17 cellular contexts compared by ENCODE assay signal in genomic region chr18:24695168-24695567, GRCh38.
DNase-seq lines count a peak whose midpoint lies in the region; ATAC-seq and TF ChIP-seq lines count a peak whose summit lies in the region.
"Had no signal": no experiment of that assay in that cellular context is flagged by ENCODE, and none has a peak within 500 bp of the region (broad histone marks: within the 10 kb centered on the region; RNA-seq: fewer than 3 reads in every experiment).

No MANE protein-coding gene starts in this region.

- H3K36me3 ChIP-seq in GM23338 (ENCODE audit: insufficient read depth) = no peaks in the 10 kb centered on the region
- H3K36me3 ChIP-seq: Peyer's patch had no signal

- H3K4me1 Mint-ChIP-seq in GM23338 = no peaks in the 10 kb centered on the region
- H3K4me1 Mint-ChIP-seq: CD8-positive, alpha-beta memory T cell; T-helper 17 cell had no signal

- peaks cover 28% of the 10 kb centered on the region; the same call in 2 of the 3 replicates for H3K9me3 Mint-ChIP-seq in GM23338

- H3K27me3 Mint-ChIP-seq in GM23338 (ENCODE audit: insufficient read depth, low read depth, poor library complexity) = no peaks in the 10 kb centered on the region

- H2AFZ ChIP-seq in GM23338 = no peak overlapping the region

- no peak for ATAC-seq in GM23338
- ATAC-seq: T-helper 17 cell had no signal

- H3K4me3 ChIP-seq in GM23338 = no peak overlapping the region
- H3K4me3 ChIP-seq: Peyer's patch had no signal

- no peak overlapping the region for H3K4me2 ChIP-seq in GM23338

- no peaks in the 10 kb centered on the region for H3K27me3 ChIP-seq in GM23338 (ENCODE audit: insufficient read depth)
- H3K27me3 ChIP-seq: Peyer's patch had no signal

- TF ChIP-seq CTCF in GM23338 (conservative IDR thresholded peaks at IDR 0.05; ENCODE audit: low read depth in 2 of 2) = no peak

- H3K27ac ChIP-seq in GM23338 (ENCODE audit: low read depth) = no peak overlapping the region
- H3K27ac ChIP-seq: HL-60, Peyer's patch had no signal

- H3K36me3 Mint-ChIP-seq in GM23338 (ENCODE audit: low read depth) = peaks cover 6% of the 10 kb centered on the region; the same call in 2 of the 3 replicates
- H3K36me3 Mint-ChIP-seq: CD8-positive, alpha-beta memory T cell had no signal

- no peaks in the 10 kb centered on the region for H3F3A ChIP-seq in GM23338 (replicated peaks; ENCODE audit: low read depth)

- no peaks in the 10 kb centered on the region for H3K4me1 ChIP-seq in GM23338 (ENCODE audit: insufficient read depth)
- H3K4me1 ChIP-seq: Peyer's patch had no signal

- in situ Hi-C loops in G401 (cut with HindIII; ENCODE audit: low sequenced_read_pairs) = no loop called here

- H4K20me1 ChIP-seq in GM23338 (replicated peaks; ENCODE audit: insufficient read depth) = no peaks in the 10 kb centered on the region

- peaks cover 17% of the 10 kb centered on the region for H3K9me2 ChIP-seq in GM23338 (ENCODE audit: insufficient read depth)

- H3K4me3 Mint-ChIP-seq in GM23338 = no peak overlapping the region
- H3K4me3 Mint-ChIP-seq: CD8-positive, alpha-beta memory T cell; HFFc6; T-helper 17 cell had no signal

- DNase-seq in EH (ENCODE audit: low read depth) (peak; percentile 1), HT1080 (ENCODE audit: low read depth) (peak; percentile 4), NCI-H69 (lab: John Stamatoyannopoulos, UW) (peak; percentile 24), iPS-NIHi11 (ENCODE audit: low spot score) (peak; percentile 20), GM23338 (ENCODE audit: low spot score) (no peak), GM19240 (ENCODE audit: insufficient read length, low spot score) (no peak), G401 (ENCODE audit: low spot score) (no peak)
- DNase-seq: CD8-positive, alpha-beta memory T cell; GOT3; HFFc6; MM.1S; NCI-H1105 treated with DMSO at 0.1 percent for 48 hours; NCI-H1930; Peyer's patch; SHP77; T-helper 17 cell had no signal

- no peaks in the 10 kb centered on the region for H3K79me2 ChIP-seq in GM23338 (replicated peaks; ENCODE audit: insufficient read depth)

- H3K27ac Mint-ChIP-seq in GM23338 = no peak overlapping the region
- H3K27ac Mint-ChIP-seq: CD8-positive, alpha-beta memory T cell; HFFc6; T-helper 17 cell had no signal

TF ChIP-seq in GM23338, 12 proteins besides CTCF, POLR2A, EP300 and RAD21:
- TF ChIP-seq NANOG (IDR thresholded peaks at IDR 0.05; ENCODE audit: borderline replicate concordance) (no peak), POLR2AphosphoS5 (IDR thresholded peaks at IDR 0.05; ENCODE audit: low read depth) (no peak), ZNF331 (CRISPR knock-in tag; IDR thresholded peaks at IDR 0.05; ENCODE audit: low read depth) (no peak), ZNF114 (CRISPR knock-in tag; IDR thresholded peaks at IDR 0.05) (no peak), EZH2phosphoT487 (IDR thresholded peaks at IDR 0.05; ENCODE audit: unreplicated experiment) (no peak), STAT1 (IDR thresholded peaks at IDR 0.05; ENCODE audit: unreplicated experiment) (no peak), EZH2 (IDR thresholded peaks at IDR 0.05; ENCODE audit: low read depth, unreplicated experiment) (no peak)
- TF ChIP-seq, protein P1, sequence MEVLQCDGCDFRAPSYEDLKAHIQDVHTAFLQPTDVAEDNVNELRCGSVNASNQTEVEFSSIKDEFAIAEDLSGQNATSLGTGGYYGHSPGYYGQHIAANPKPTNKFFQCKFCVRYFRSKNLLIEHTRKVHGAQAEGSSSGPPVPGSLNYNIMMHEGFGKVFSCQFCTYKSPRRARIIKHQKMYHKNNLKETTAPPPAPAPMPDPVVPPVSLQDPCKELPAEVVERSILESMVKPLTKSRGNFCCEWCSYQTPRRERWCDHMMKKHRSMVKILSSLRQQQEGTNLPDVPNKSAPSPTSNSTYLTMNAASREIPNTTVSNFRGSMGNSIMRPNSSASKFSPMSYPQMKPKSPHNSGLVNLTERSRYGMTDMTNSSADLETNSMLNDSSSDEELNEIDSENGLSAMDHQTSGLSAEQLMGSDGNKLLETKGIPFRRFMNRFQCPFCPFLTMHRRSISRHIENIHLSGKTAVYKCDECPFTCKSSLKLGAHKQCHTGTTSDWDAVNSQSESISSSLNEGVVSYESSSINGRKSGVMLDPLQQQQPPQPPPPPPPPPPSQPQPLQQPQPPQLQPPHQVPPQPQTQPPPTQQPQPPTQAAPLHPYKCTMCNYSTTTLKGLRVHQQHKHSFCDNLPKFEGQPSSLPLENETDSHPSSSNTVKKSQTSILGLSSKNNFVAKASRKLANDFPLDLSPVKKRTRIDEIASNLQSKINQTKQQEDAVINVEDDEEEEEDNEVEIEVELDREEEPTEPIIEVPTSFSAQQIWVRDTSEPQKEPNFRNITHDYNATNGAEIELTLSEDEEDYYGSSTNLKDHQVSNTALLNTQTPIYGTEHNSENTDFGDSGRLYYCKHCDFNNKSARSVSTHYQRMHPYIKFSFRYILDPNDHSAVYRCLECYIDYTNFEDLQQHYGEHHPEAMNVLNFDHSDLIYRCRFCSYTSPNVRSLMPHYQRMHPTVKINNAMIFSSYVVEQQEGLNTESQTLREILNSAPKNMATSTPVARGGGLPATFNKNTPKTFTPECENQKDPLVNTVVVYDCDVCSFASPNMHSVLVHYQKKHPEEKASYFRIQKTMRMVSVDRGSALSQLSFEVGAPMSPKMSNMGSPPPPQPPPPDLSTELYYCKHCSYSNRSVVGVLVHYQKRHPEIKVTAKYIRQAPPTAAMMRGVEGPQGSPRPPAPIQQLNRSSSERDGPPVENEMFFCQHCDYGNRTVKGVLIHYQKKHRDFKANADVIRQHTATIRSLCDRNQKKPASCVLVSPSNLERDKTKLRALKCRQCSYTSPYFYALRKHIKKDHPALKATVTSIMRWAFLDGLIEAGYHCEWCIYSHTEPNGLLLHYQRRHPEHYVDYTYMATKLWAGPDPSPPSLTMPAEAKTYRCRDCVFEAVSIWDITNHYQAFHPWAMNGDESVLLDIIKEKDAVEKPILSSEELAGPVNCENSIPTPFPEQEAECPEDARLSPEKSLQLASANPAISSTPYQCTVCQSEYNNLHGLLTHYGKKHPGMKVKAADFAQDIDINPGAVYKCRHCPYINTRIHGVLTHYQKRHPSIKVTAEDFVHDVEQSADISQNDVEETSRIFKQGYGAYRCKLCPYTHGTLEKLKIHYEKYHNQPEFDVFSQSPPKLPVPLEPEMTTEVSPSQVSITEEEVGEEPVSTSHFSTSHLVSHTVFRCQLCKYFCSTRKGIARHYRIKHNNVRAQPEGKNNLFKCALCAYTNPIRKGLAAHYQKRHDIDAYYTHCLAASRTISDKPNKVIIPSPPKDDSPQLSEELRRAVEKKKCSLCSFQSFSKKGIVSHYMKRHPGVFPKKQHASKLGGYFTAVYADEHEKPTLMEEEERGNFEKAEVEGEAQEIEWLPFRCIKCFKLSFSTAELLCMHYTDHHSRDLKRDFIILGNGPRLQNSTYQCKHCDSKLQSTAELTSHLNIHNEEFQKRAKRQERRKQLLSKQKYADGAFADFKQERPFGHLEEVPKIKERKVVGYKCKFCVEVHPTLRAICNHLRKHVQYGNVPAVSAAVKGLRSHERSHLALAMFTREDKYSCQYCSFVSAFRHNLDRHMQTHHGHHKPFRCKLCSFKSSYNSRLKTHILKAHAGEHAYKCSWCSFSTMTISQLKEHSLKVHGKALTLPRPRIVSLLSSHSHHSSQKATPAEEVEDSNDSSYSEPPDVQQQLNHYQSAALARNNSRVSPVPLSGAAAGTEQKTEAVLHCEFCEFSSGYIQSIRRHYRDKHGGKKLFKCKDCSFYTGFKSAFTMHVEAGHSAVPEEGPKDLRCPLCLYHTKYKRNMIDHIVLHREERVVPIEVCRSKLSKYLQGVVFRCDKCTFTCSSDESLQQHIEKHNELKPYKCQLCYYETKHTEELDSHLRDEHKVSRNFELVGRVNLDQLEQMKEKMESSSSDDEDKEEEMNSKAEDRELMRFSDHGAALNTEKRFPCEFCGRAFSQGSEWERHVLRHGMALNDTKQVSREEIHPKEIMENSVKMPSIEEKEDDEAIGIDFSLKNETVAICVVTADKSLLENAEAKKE (CRISPR knock-in tag; IDR thresholded peaks at IDR 0.05) = no peak

Comparison
In these comparisons a context has a peak if more than half of its experiments do, and no peak if none do; other contexts are left out.
1. DNase-seq: peak in EH (single experiment), HT1080 (single experiment), NCI-H69 (single experiment) and iPS-NIHi11 (single experiment); none in GM23338 (single experiment), GM19240 (single experiment) and G401 (single experiment).